Comparison of ENCODE assay signal across 22 cellular contexts in genomic region chr12:33876618-33877017, GRCh38.
DNase-seq lines count a peak whose midpoint lies in the region; ATAC-seq and TF ChIP-seq lines count a peak whose summit lies in the region.
"Had no signal": no experiment of that assay in that cellular context is flagged by ENCODE, and none has a peak within 500 bp of the region (broad histone marks: within the 10 kb centered on the region; RNA-seq: fewer than 3 reads in every experiment).

No MANE protein-coding gene starts in this region.

- no peak overlapping the region for H2BK15ac ChIP-seq in H9 (ENCODE audit: low read depth, low read length)

- no peaks in the 10 kb centered on the region for H3F3A ChIP-seq in smooth muscle cell (ENCODE audit: low read depth)

- no peak overlapping the region for H3K4me3 Mint-ChIP-seq in H9
- no peak overlapping the region for H3K4me3 Mint-ChIP-seq in endodermal cell
- H3K4me3 Mint-ChIP-seq in naive thymus-derived CD4-positive, alpha-beta T cell, result no peak overlapping the region
- H3K4me3 Mint-ChIP-seq: activated naive CD8-positive, alpha-beta T cell treated with anti-CD3 and anti-CD28 coated beads for 36 hours; CD8-positive, alpha-beta T cell; stimulated activated effector memory CD8-positive, alpha-beta T cell treated with anti-CD3 and anti-CD28 coated beads, Interleukin-12 subunit alpha, Interleukin-12 subunit beta, amount 100 ng/mL, for 72 hours; T-helper 1 cell treated with Interleukin-12 subunit alpha and Interleukin-12 subunit beta and Interleukin-4 antibody, amounts not matched to agents 30 μg/mL and 1 μg/mL, for 36 hours had no signal

- TF ChIP-seq CTCF in H9 (conservative IDR thresholded peaks at IDR 0.05) (peak; percentile 69), NB4 (IDR thresholded peaks at IDR 0.05; ENCODE audit: low read depth, low read length) (peak; percentile 30), endodermal cell (conservative IDR thresholded peaks at IDR 0.05) (peak; percentile 82), smooth muscle cell (IDR thresholded peaks at IDR 0.05; ENCODE audit: borderline replicate concordance, insufficient read depth, poor library complexity, severe bottlenecking) (peak; percentile 12)

- no peaks in the 10 kb centered on the region for H3K27me3 Mint-ChIP-seq in H9 (ENCODE audit: low read depth)
- no peaks in the 10 kb centered on the region for H3K27me3 Mint-ChIP-seq in endodermal cell (ENCODE audit: insufficient read depth)
- no peaks in the 10 kb centered on the region for H3K27me3 Mint-ChIP-seq in naive thymus-derived CD4-positive, alpha-beta T cell
- H3K27me3 Mint-ChIP-seq: activated naive CD8-positive, alpha-beta T cell treated with anti-CD3 and anti-CD28 coated beads for 36 hours had no signal

- WGBS in H9 (ENCODE audit: extremely low coverage, insufficient read length, low lambda C conversion rate), result no CpG with 5 or more reads among the region's 1 CpG
- 100% methylated on average over 1 of the region's 1 CpG; no CpG with 5 or more reads in 1 of the 2 experiments for WGBS in endodermal cell (ENCODE audit: insufficient coverage in 1 of 2, insufficient read length in 1 of 2), 2 experiments
- WGBS in smooth muscle cell (ENCODE audit: low lambda C conversion rate), result 94% methylated on average over 1 of the region's 1 CpG

- H4K5ac ChIP-seq in H9 (ENCODE audit: insufficient read length, low read depth, low read length), result no peak overlapping the region

- H2BK120ac ChIP-seq in H9 (ENCODE audit: low read depth, low read length, poor library complexity, severe bottlenecking), result no peak overlapping the region

- no peaks in the 10 kb centered on the region for H3K23me2 ChIP-seq in H9 (ENCODE audit: insufficient read length, low read depth, low read length, poor library complexity, severe bottlenecking)

- POLR2A ChIA-PET in naive thymus-derived CD4-positive, alpha-beta T cell (lab: Charles Lee), result no interaction called here

- H3K27ac ChIP-seq in H9 (ENCODE audit: insufficient read length, low read depth, low read length) (no peak overlapping the region), endodermal cell (ENCODE audit: low read depth, low read length) (no peak overlapping the region), smooth muscle cell (ENCODE audit: low read depth) (no peak overlapping the region), SJCRH30 (no peak overlapping the region)
- H3K27ac ChIP-seq in naive thymus-derived CD4-positive, alpha-beta T cell (ENCODE audit: low read depth, low read length), result no peak overlapping the region
- H3K27ac ChIP-seq: hepatocyte, uterus had no signal

- intact Hi-C loops in naive thymus-derived CD4-positive, alpha-beta T cell (cut with micrococcal nuclease), result no loop called here

- H3K9me3 ChIP-seq in H9 (ENCODE audit: control insufficient read depth, low read depth, low read length) (no peaks in the 10 kb centered on the region), endodermal cell (ENCODE audit: control insufficient read depth, low read length) (peaks cover 10% of the 10 kb centered on the region), smooth muscle cell (replicated peaks; ENCODE audit: low read depth) (peaks cover 7% of the 10 kb centered on the region), SJCRH30 (replicated peaks) (no peaks in the 10 kb centered on the region)
- H3K9me3 ChIP-seq in naive thymus-derived CD4-positive, alpha-beta T cell (ENCODE audit: control insufficient read depth in 2 of 3, low read length in 3 of 3), result no peaks in the 10 kb centered on the region
- H3K9me3 ChIP-seq: uterus had no signal

- H3K4me3 ChIP-seq in NB4 (ENCODE audit: low read depth, low read length) (no peak overlapping the region), endodermal cell (ENCODE audit: low read length) (no peak overlapping the region), smooth muscle cell (no peak overlapping the region), SJCRH30 (no peak overlapping the region)
- no peak overlapping the region for H3K4me3 ChIP-seq in naive thymus-derived CD4-positive, alpha-beta T cell (ENCODE audit: low read length)
- H3K4me3 ChIP-seq: hepatocyte, uterus had no signal

- CTCF ChIA-PET in naive thymus-derived CD4-positive, alpha-beta T cell (lab: Charles Lee), result no interaction called here

- H3K36me3 ChIP-seq in endodermal cell (ENCODE audit: control insufficient read depth, insufficient read depth, low read length), result no peaks in the 10 kb centered on the region
- H3K36me3 ChIP-seq in smooth muscle cell (ENCODE audit: low read depth), result no peaks in the 10 kb centered on the region
- no peaks in the 10 kb centered on the region for H3K36me3 ChIP-seq in SJCRH30
- no peaks in the 10 kb centered on the region for H3K36me3 ChIP-seq in naive thymus-derived CD4-positive, alpha-beta T cell (ENCODE audit: control insufficient read depth in 2 of 3, insufficient read depth in 3 of 3, low read length in 3 of 3)
- H3K36me3 ChIP-seq: uterus had no signal

- no peak for TF ChIP-seq POLR2A in NB4 (IDR thresholded peaks at IDR 0.05; ENCODE audit: extremely low read depth, insufficient read length)

- no peak overlapping the region for H3K18ac ChIP-seq in H9 (ENCODE audit: insufficient read length, low read depth, low read length)

- no peaks in the 10 kb centered on the region for H3K4me1 ChIP-seq in H9 (ENCODE audit: insufficient read depth, low read length)
- no peaks in the 10 kb centered on the region for H3K4me1 ChIP-seq in endodermal cell (ENCODE audit: control insufficient read depth, insufficient read depth, low read length)
- no peaks in the 10 kb centered on the region for H3K4me1 ChIP-seq in smooth muscle cell (ENCODE audit: low read depth)
- H3K4me1 ChIP-seq in SJCRH30, result no peaks in the 10 kb centered on the region
- no peaks in the 10 kb centered on the region for H3K4me1 ChIP-seq in naive thymus-derived CD4-positive, alpha-beta T cell (ENCODE audit: control insufficient read depth in 2 of 2, insufficient read depth in 2 of 2, low read length in 2 of 2)
- H3K4me1 ChIP-seq: uterus had no signal

- H4K8ac ChIP-seq in H9 (replicated peaks; ENCODE audit: insufficient read length, low read depth, low read length), result no peak overlapping the region

- H3K79me1 ChIP-seq in H9 (ENCODE audit: insufficient read depth, low read depth, low read length, poor library complexity, severe bottlenecking), result no peaks in the 10 kb centered on the region

- H4K91ac ChIP-seq in H9 (ENCODE audit: insufficient read length, low read depth, low read length), result no peak overlapping the region

- no peak overlapping the region for H3K4me2 ChIP-seq in H9 (ENCODE audit: insufficient read depth, insufficient read length, low read length)
- no peak overlapping the region for H3K4me2 ChIP-seq in smooth muscle cell
- H3K4me2 ChIP-seq: hepatocyte had no signal

- H3K27ac Mint-ChIP-seq in H9 (no peak overlapping the region), endodermal cell (no peak overlapping the region)
- no peak overlapping the region for H3K27ac Mint-ChIP-seq in naive thymus-derived CD4-positive, alpha-beta T cell
- H3K27ac Mint-ChIP-seq: activated naive CD8-positive, alpha-beta T cell treated with anti-CD3 and anti-CD28 coated beads for 36 hours; activated T-helper 2 cell treated with anti-CD3 and anti-CD28 coated beads, Interferon-gamma antibody, Interleukin-2, Interleukin-4, amounts not matched to agents 10 μg/mL and 5 μg/mL and 100 μg/mL, durations not matched to agents 14 hours and 24 hours and 36 hours; CD8-positive, alpha-beta T cell; stimulated activated effector memory CD8-positive, alpha-beta T cell treated with anti-CD3 and anti-CD28 coated beads, Interleukin-12 subunit alpha, Interleukin-12 subunit beta, amount 100 ng/mL, for 72 hours; T-helper 1 cell treated with Interleukin-12 subunit alpha and Interleukin-12 subunit beta and Interleukin-4 antibody, amounts not matched to agents 30 μg/mL and 1 μg/mL, for 36 hours had no signal

- H3K27me3 ChIP-seq in H9 (ENCODE audit: insufficient read depth, low read length) (no peaks in the 10 kb centered on the region), endodermal cell (ENCODE audit: control insufficient read depth, insufficient read depth, low read length, poor library complexity, severe bottlenecking) (no peaks in the 10 kb centered on the region), smooth muscle cell (ENCODE audit: low read depth) (no peaks in the 10 kb centered on the region), SJCRH30 (no peaks in the 10 kb centered on the region)
- no peaks in the 10 kb centered on the region for H3K27me3 ChIP-seq in naive thymus-derived CD4-positive, alpha-beta T cell (ENCODE audit: control insufficient read depth in 2 of 2, insufficient read depth in 2 of 2, low read length in 2 of 2)
- H3K27me3 ChIP-seq: hepatocyte, uterus had no signal

- no peaks in the 10 kb centered on the region for H3K4me1 Mint-ChIP-seq in H9
- no peaks in the 10 kb centered on the region for H3K4me1 Mint-ChIP-seq in endodermal cell
- no peaks in the 10 kb centered on the region for H3K4me1 Mint-ChIP-seq in naive thymus-derived CD4-positive, alpha-beta T cell
- H3K4me1 Mint-ChIP-seq: activated naive CD8-positive, alpha-beta T cell treated with anti-CD3 and anti-CD28 coated beads for 36 hours; stimulated activated effector memory CD8-positive, alpha-beta T cell treated with anti-CD3 and anti-CD28 coated beads, Interleukin-12 subunit alpha, Interleukin-12 subunit beta, amount 100 ng/mL, for 72 hours had no signal

- no peak for ATAC-seq in naive thymus-derived CD4-positive, alpha-beta T cell
- ATAC-seq in HG02610 (IDR thresholded peaks at IDR 0.05; ENCODE audit: unreplicated experiment), result no peak
- ATAC-seq: CD8-positive, alpha-beta T cell; left ventricle myocardium superior; stimulated activated effector memory CD8-positive, alpha-beta T cell treated with anti-CD3 and anti-CD28 coated beads, Interleukin-12 subunit alpha, Interleukin-12 subunit beta, amount 100 ng/mL, for 72 hours had no signal

- peaks cover 26 to 27% of the 10 kb centered on the region in 2 experiments; a peak in 4 of 5 replicates for H3K9me3 Mint-ChIP-seq in H9
- peaks cover 29% of the 10 kb centered on the region for H3K9me3 Mint-ChIP-seq in endodermal cell
- peaks cover 5 to 34% (median 17%) of the 10 kb centered on the region in 11 donors for H3K9me3 Mint-ChIP-seq in naive thymus-derived CD4-positive, alpha-beta T cell

- no peak overlapping the region for H2BK5ac ChIP-seq in H9 (ENCODE audit: insufficient read length, low read length)

- no peaks in the 10 kb centered on the region for H4K20me1 ChIP-seq in H9 (ENCODE audit: control insufficient read depth, insufficient read depth, insufficient read length)
- H4K20me1 ChIP-seq in smooth muscle cell (ENCODE audit: low read depth), result no peaks in the 10 kb centered on the region

- no peak overlapping the region for H3T11ph ChIP-seq in H9 (ENCODE audit: low read length)

- H3K79me2 ChIP-seq in H9 (ENCODE audit: insufficient read depth, low read length) (no peaks in the 10 kb centered on the region), smooth muscle cell (ENCODE audit: low read depth) (no peaks in the 10 kb centered on the region)
- H3K79me2 ChIP-seq: hepatocyte had no signal

- no peak overlapping the region for H2BK12ac ChIP-seq in H9 (ENCODE audit: insufficient read length, low read depth, low read length)

- H2AFZ ChIP-seq in H9 (ENCODE audit: low read length) (no peak overlapping the region), smooth muscle cell (ENCODE audit: low read depth) (no peak overlapping the region)
- H2AFZ ChIP-seq: hepatocyte had no signal

- H3K9ac ChIP-seq in H9 (ENCODE audit: extremely low read depth, insufficient read length, low read length) (no peak overlapping the region), endodermal cell (ENCODE audit: extremely low read depth, low read length, poor library complexity, severe bottlenecking) (no peak overlapping the region), smooth muscle cell (ENCODE audit: low read depth) (no peak overlapping the region)

- H3K36me3 Mint-ChIP-seq in H9 (ENCODE audit: insufficient read depth in 1 of 3, low read depth in 3 of 3), result peaks cover 5 to 20% (median 10%) of the 10 kb centered on the region in 3 experiments; a peak in 6 of 7 replicates
- H3K36me3 Mint-ChIP-seq in endodermal cell (ENCODE audit: low read depth), result peaks cover 1% of the 10 kb centered on the region
- peaks cover 0 to 2% (median 0%) of the 10 kb centered on the region in 5 donors for H3K36me3 Mint-ChIP-seq in naive thymus-derived CD4-positive, alpha-beta T cell
- H3K36me3 Mint-ChIP-seq: activated naive CD8-positive, alpha-beta T cell treated with anti-CD3 and anti-CD28 coated beads for 36 hours; CD8-positive, alpha-beta T cell; stimulated activated effector memory CD8-positive, alpha-beta T cell treated with anti-CD3 and anti-CD28 coated beads, Interleukin-12 subunit alpha, Interleukin-12 subunit beta, amount 100 ng/mL, for 72 hours had no signal

- no peak overlapping the region for H3K4ac ChIP-seq in H9 (ENCODE audit: low read depth, low read length)

- H3K14ac ChIP-seq in H9 (ENCODE audit: insufficient read depth, low read length), result no peak overlapping the region

- no peak overlapping the region for H3K56ac ChIP-seq in H9 (ENCODE audit: insufficient read length, low read depth, low read length)

- H2AK5ac ChIP-seq in H9 (ENCODE audit: insufficient read length, low read length), result no peak overlapping the region

- DNase-seq in H9 (no peak), NB4 (ENCODE audit: low read depth) (no peak), endodermal cell (peak; percentile 46), smooth muscle cell (lab: John Stamatoyannopoulos, UW; ENCODE audit: unreplicated experiment) (no peak), SJCRH30 (no peak)
- DNase-seq in naive thymus-derived CD4-positive, alpha-beta T cell, result no peak
- DNase-seq: activated CD8-positive, alpha-beta memory T cell treated with anti-CD3 and anti-CD28 coated beads, Interleukin-2, amount 50 U/mL, for 4 hours; activated naive CD8-positive, alpha-beta T cell treated with anti-CD3 and anti-CD28 coated beads for 36 hours; CD8-positive, alpha-beta T cell; DMS79 treated with DMSO at 0.1 percent for 48 hours; left ventricle myocardium superior; NCI-H1694; NCI-H2171 treated with DMSO at 0.1 percent for 48 hours; NCI-H526 treated with DMSO at 0.1 percent for 48 hours; SIG-M5; stimulated activated CD4-positive, alpha-beta T cell treated with anti-CD3 and anti-CD28 coated beads, Interleukin-2, amount 100 ng/mL, for 24 hours; uterus had no signal

- no peak overlapping the region for H2BK20ac ChIP-seq in H9 (ENCODE audit: low read depth, low read length, poor library complexity, severe bottlenecking)

- no peak overlapping the region for H3K23ac ChIP-seq in H9 (ENCODE audit: insufficient read length, low read depth, low read length)

Comparison
In these comparisons a context has a peak if more than half of its experiments do, and no peak if none do; other contexts are left out.
1. CTCF ChIP-seq: peak in every context shown above with its lines; median percentile 82 in endodermal cell; 69 in H9; 30 in NB4; 12 in smooth muscle cell.